Comparison of ENCODE assay signal across 2 cellular contexts in the genomic region with DNA sequence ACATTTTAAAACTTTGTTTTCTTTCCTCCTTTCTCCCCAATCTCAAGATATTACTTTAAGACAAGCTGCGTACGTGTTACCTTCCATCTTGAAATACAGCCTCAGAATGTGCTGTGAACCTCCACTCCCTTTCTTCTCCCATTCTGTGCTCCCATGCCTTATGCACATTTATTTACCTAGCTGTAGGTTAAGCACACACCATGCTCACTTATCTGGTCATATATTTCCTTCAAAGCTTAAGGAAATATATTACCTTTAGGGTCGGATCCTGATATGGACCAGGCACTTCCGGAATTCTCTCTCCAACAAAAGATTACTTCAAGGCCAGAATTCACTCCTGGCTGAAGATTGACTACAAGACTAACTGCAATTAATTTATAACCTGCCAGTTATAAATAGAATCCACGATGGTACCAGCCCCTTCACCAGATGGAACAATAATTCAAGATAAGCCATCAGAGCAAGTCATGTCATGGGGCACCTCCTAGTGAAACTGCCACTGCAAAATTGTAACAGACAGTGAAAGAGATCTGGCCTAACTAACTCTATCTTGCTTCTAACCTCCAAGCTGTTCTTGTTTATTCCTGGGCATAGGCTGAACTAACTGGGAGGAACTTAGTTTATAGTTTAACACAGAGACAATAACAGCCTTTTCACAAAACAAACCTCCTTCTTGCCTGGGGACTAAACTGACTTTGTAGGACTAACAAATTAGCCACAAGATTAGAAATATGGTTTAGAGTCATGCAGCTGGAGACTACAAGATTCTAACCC.
TF ChIP-seq lines count a peak whose summit lies in the region.

No MANE protein-coding gene starts in this region.

TF ChIP-seq in GM23338, 12 proteins besides CTCF, POLR2A, EP300 and RAD21:
- TF ChIP-seq, protein P1, sequence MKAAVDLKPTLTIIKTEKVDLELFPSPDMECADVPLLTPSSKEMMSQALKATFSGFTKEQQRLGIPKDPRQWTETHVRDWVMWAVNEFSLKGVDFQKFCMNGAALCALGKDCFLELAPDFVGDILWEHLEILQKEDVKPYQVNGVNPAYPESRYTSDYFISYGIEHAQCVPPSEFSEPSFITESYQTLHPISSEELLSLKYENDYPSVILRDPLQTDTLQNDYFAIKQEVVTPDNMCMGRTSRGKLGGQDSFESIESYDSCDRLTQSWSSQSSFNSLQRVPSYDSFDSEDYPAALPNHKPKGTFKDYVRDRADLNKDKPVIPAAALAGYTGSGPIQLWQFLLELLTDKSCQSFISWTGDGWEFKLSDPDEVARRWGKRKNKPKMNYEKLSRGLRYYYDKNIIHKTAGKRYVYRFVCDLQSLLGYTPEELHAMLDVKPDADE (IDR thresholded peaks at IDR 0.05) = no peak
- TF ChIP-seq CREB1 (CRISPR knock-in tag; IDR thresholded peaks at IDR 0.05; ENCODE audit: low read depth) = no peak
- TF ChIP-seq STAT1 (IDR thresholded peaks at IDR 0.05; ENCODE audit: unreplicated experiment) = no peak
- no peak for TF ChIP-seq JUNB (IDR thresholded peaks at IDR 0.05; ENCODE audit: unreplicated experiment)
- TF ChIP-seq, protein P2, sequence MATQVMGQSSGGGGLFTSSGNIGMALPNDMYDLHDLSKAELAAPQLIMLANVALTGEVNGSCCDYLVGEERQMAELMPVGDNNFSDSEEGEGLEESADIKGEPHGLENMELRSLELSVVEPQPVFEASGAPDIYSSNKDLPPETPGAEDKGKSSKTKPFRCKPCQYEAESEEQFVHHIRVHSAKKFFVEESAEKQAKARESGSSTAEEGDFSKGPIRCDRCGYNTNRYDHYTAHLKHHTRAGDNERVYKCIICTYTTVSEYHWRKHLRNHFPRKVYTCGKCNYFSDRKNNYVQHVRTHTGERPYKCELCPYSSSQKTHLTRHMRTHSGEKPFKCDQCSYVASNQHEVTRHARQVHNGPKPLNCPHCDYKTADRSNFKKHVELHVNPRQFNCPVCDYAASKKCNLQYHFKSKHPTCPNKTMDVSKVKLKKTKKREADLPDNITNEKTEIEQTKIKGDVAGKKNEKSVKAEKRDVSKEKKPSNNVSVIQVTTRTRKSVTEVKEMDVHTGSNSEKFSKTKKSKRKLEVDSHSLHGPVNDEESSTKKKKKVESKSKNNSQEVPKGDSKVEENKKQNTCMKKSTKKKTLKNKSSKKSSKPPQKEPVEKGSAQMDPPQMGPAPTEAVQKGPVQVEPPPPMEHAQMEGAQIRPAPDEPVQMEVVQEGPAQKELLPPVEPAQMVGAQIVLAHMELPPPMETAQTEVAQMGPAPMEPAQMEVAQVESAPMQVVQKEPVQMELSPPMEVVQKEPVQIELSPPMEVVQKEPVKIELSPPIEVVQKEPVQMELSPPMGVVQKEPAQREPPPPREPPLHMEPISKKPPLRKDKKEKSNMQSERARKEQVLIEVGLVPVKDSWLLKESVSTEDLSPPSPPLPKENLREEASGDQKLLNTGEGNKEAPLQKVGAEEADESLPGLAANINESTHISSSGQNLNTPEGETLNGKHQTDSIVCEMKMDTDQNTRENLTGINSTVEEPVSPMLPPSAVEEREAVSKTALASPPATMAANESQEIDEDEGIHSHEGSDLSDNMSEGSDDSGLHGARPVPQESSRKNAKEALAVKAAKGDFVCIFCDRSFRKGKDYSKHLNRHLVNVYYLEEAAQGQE (IDR thresholded peaks at IDR 0.05; ENCODE audit: unreplicated experiment) = no peak

TF ChIP-seq in WTC11, 78 proteins besides CTCF, POLR2A, EP300 and RAD21:
- TF ChIP-seq, protein P3, sequence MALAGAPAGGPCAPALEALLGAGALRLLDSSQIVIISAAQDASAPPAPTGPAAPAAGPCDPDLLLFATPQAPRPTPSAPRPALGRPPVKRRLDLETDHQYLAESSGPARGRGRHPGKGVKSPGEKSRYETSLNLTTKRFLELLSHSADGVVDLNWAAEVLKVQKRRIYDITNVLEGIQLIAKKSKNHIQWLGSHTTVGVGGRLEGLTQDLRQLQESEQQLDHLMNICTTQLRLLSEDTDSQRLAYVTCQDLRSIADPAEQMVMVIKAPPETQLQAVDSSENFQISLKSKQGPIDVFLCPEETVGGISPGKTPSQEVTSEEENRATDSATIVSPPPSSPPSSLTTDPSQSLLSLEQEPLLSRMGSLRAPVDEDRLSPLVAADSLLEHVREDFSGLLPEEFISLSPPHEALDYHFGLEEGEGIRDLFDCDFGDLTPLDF (CRISPR knock-in tag; IDR thresholded peaks at IDR 0.05) = no peak
- TF ChIP-seq NFE2L1 (CRISPR knock-in tag; IDR thresholded peaks at IDR 0.05) (no peak), CREB1 (CRISPR knock-in tag; IDR thresholded peaks at IDR 0.05) (no peak), ZNF423 (CRISPR knock-in tag; IDR thresholded peaks at IDR 0.05) (no peak), PRRX2 (CRISPR knock-in tag; IDR thresholded peaks at IDR 0.05) (no peak), FOXP1 (CRISPR knock-in tag; IDR thresholded peaks at IDR 0.05; ENCODE audit: borderline replicate concordance) (no peak)
